Comparison of ENCODE assay signal across 22 cellular contexts in the genomic region with DNA sequence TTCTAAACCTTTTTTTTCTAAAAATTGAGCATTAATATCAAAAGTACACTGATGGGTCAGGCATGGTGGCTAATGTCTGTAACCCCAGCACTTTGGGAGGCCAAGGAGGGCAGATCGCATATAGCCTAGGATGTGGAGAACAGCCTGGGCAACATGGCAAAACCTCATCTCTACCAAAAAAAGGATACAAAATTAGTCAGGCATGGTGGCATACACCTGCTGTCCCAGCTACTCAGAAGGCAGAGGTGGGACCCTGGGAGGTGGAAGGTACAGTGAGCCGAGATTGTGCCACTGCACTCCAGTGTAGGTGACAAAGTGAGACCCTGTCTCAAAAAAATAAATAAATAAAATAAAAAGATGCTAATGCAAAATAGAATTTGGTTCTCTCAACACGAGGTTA. TPM values are rescaled to one million over a fixed set of nuclear protein-coding genes. Genes with fewer than 3 reads are reported as not detected.
DNase-seq lines count a peak whose midpoint lies in the region; ATAC-seq, FAIRE-seq and TF ChIP-seq lines count a peak whose summit lies in the region.
"Had no signal": no experiment of that assay in that cellular context is flagged by ENCODE, and none has a peak within 500 bp of the region (broad histone marks: within the 10 kb centered on the region; RNA-seq: fewer than 3 reads in every experiment).

No MANE protein-coding gene starts in this region.

- no peak for TF ChIP-seq CTCF in CD14-positive monocyte (IDR thresholded peaks at IDR 0.05)
- no peak for TF ChIP-seq CTCF in tibial nerve (IDR thresholded peaks at IDR 0.05)
- TF ChIP-seq CTCF in pancreas (IDR thresholded peaks at IDR 0.05): no peak

- H3K27ac Mint-ChIP-seq in activated CD4-positive, alpha-beta T cell treated with anti-CD3 and anti-CD28 coated beads for 36 hours: no peak overlapping the region
- H3K27ac Mint-ChIP-seq in CD14-positive monocyte: peak overlapping the region; percentile 55 to 90 (median 83)
- H3K27ac Mint-ChIP-seq in T-cell: peak overlapping the region; percentile 71 to 80
- peak overlapping the region; percentile 90 for H3K27ac Mint-ChIP-seq in memory B cell

- CTCF ChIA-PET in activated CD4-positive, alpha-beta T cell treated with anti-CD3 and anti-CD28 coated beads for 36 hours (lab: Charles Lee): interaction anchor here (0.6 to 1.8 kb wide), 3 partner anchors 11 to 41 kb away, joined by 3 to 4 read pairs (median 3); no protein-coding TSS in a partner anchor
- CTCF ChIA-PET in T-cell (lab: Charles Lee): interaction anchor here (0.5 to 0.9 kb wide), 2 partner anchors 12 to 19 kb away, joined by 3 read pairs; no protein-coding TSS in a partner anchor

- H3K4me3 ChIP-seq in tibial nerve: no peak overlapping the region
- H3K4me3 ChIP-seq in pancreas: no peak overlapping the region
- H3K4me3 ChIP-seq: HAP-1, left lung, SJSA1, stomach, tibial artery had no signal

- ATAC-seq in activated CD4-positive, alpha-beta T cell treated with anti-CD3 and anti-CD28 coated beads for 36 hours: peak; percentile 36
- ATAC-seq in T-cell (replicated peaks in 1 of 4) (no peak), memory B cell (ENCODE audit: low read depth) (peak; percentile 18), pancreas (no peak)
- ATAC-seq: left lung had no signal

- no peaks in the 10 kb centered on the region for H3K27me3 ChIP-seq in tibial nerve
- no peaks in the 10 kb centered on the region for H3K27me3 ChIP-seq in pancreas
- H3K27me3 ChIP-seq: left lung, SJSA1, stomach, tibial artery had no signal

- DNase-seq in activated CD4-positive, alpha-beta T cell treated with anti-CD3 and anti-CD28 coated beads for 36 hours: no peak
- DNase-seq in activated CD4-positive, alpha-beta T cell treated with anti-CD3 and anti-CD28 coated beads, Interleukin-2, amount 50 U/mL, for 1 hour: no peak
- DNase-seq in CD14-positive monocyte (ENCODE audit: low spot score) (no peak), T-cell (no peak), memory B cell (ENCODE audit: low spot score in 2 of 2) (no peak), tibial nerve (ENCODE audit: low spot score in 2 of 2) (no peak), NCI-H2107 treated with DMSO at 0.1 percent for 48 hours (lab: John Stamatoyannopoulos, UW; ENCODE audit: unreplicated experiment) (no peak), pancreas (no peak)
- DNase-seq: 8988T; activated naive CD8-positive, alpha-beta T cell treated with anti-CD3 and anti-CD28 coated beads, Interleukin-2, amount 10 ng/mL, durations not matched to agents 7 days and 5 days; COR-L47; DMS79 treated with DMSO at 0.1 percent for 48 hours; left lung; NCI-H1105 treated with DMSO at 0.1 percent for 48 hours; NCI-H2081; NCI-H226; NCI-H69; nucleus accumbens; stomach; tibial artery had no signal

- WGBS in tibial nerve, 2 donors: 59 to 90% methylated on average over 3 of the region's 3 CpGs
- 56 to 72% methylated on average over 3 of the region's 3 CpGs for WGBS in pancreas, 2 donors

- TF ChIP-seq POLR2A in tibial nerve (IDR thresholded peaks at IDR 0.05): no peak

- TF ChIP-seq EP300 in tibial nerve (IDR thresholded peaks at IDR 0.05): no peak

- peaks cover 0 to 18% (median 2%) of the 10 kb centered on the region in 4 donors for H3K4me1 ChIP-seq in tibial nerve
- peaks cover 4 to 32% (median 28%) of the 10 kb centered on the region in 3 donors for H3K4me1 ChIP-seq in pancreas
- H3K4me1 ChIP-seq: SJSA1 had no signal

- no peaks in the 10 kb centered on the region for H3K9me3 Mint-ChIP-seq in activated CD4-positive, alpha-beta T cell treated with anti-CD3 and anti-CD28 coated beads for 36 hours (ENCODE audit: low read depth)
- H3K9me3 Mint-ChIP-seq in CD14-positive monocyte (peaks cover 0 to 3% (median 0%) of the 10 kb centered on the region in 7 donors), T-cell (no peaks in the 10 kb centered on the region), memory B cell (no peaks in the 10 kb centered on the region)
- H3K9me3 Mint-ChIP-seq: activated naive CD8-positive, alpha-beta T cell treated with anti-CD3 and anti-CD28 coated beads, Interleukin-2, amount 10 ng/mL, durations not matched to agents 7 days and 5 days had no signal

- H3K27me3 Mint-ChIP-seq in activated CD4-positive, alpha-beta T cell treated with anti-CD3 and anti-CD28 coated beads for 36 hours: no peaks in the 10 kb centered on the region
- no peaks in the 10 kb centered on the region for H3K27me3 Mint-ChIP-seq in CD14-positive monocyte (ENCODE audit: low read depth in 3 of 3)
- H3K27me3 Mint-ChIP-seq in T-cell: no peaks in the 10 kb centered on the region
- no peaks in the 10 kb centered on the region for H3K27me3 Mint-ChIP-seq in memory B cell
- H3K27me3 Mint-ChIP-seq: activated naive CD8-positive, alpha-beta T cell treated with anti-CD3 and anti-CD28 coated beads, Interleukin-2, amount 10 ng/mL, durations not matched to agents 7 days and 5 days had no signal

- POLR2A ChIA-PET in activated CD4-positive, alpha-beta T cell treated with anti-CD3 and anti-CD28 coated beads for 36 hours (lab: Charles Lee): interaction anchor here (0.7 kb wide), 1 partner anchor 33 kb away, joined by 3 read pairs; no protein-coding TSS in a partner anchor
- POLR2A ChIA-PET in T-cell (lab: Charles Lee): no interaction called here

- no peaks in the 10 kb centered on the region for H3K36me3 Mint-ChIP-seq in activated CD4-positive, alpha-beta T cell treated with anti-CD3 and anti-CD28 coated beads for 36 hours (ENCODE audit: low read depth)
- H3K36me3 Mint-ChIP-seq in CD14-positive monocyte: peaks cover 8 to 37% of the 10 kb centered on the region in 2 donors
- peaks cover 2% of the 10 kb centered on the region for H3K36me3 Mint-ChIP-seq in T-cell
- H3K36me3 Mint-ChIP-seq in memory B cell: peaks cover 7% of the 10 kb centered on the region

- H3K9me3 ChIP-seq in tibial nerve: no peaks in the 10 kb centered on the region
- no peaks in the 10 kb centered on the region for H3K9me3 ChIP-seq in pancreas
- H3K9me3 ChIP-seq: left lung, SJSA1, stomach, tibial artery had no signal

- peak overlapping the region in 2 of 4 donors; percentile 4 to 11 for H3K27ac ChIP-seq in tibial nerve
- no peak overlapping the region for H3K27ac ChIP-seq in pancreas
- H3K27ac ChIP-seq: SJSA1, stomach, tibial artery had no signal

- no peak for FAIRE-seq in pancreas (lab: Jason Lieb, UNC)

- H3K4me3 Mint-ChIP-seq in activated CD4-positive, alpha-beta T cell treated with anti-CD3 and anti-CD28 coated beads for 36 hours: no peak overlapping the region
- H3K4me3 Mint-ChIP-seq in CD14-positive monocyte (peak overlapping the region in 1 of 2 donors; percentile 25), T-cell (peak overlapping the region in 2 of 3 donors; percentile 45 to 46), memory B cell (peak overlapping the region; percentile 40)

- H3K36me3 ChIP-seq in tibial nerve (no peaks in the 10 kb centered on the region), pancreas (no peaks in the 10 kb centered on the region)
- H3K36me3 ChIP-seq: HAP-1, left lung, SJSA1, stomach, tibial artery had no signal

- intact Hi-C loops in activated CD4-positive, alpha-beta T cell treated with anti-CD3 and anti-CD28 coated beads for 36 hours (cut with DNase I, micrococcal nuclease): no loop called here
- intact Hi-C loops in CD14-positive monocyte (cut with micrococcal nuclease): no loop called here
- intact Hi-C loops in pancreas (cut with DNase I): no loop called here

- H3K4me1 Mint-ChIP-seq in activated CD4-positive, alpha-beta T cell treated with anti-CD3 and anti-CD28 coated beads for 36 hours: peaks cover 83% of the 10 kb centered on the region
- H3K4me1 Mint-ChIP-seq in CD14-positive monocyte: peaks cover 39% of the 10 kb centered on the region
- H3K4me1 Mint-ChIP-seq in T-cell: peaks cover 76 to 92% (median 91%) of the 10 kb centered on the region in 3 donors
- peaks cover 58% of the 10 kb centered on the region for H3K4me1 Mint-ChIP-seq in memory B cell

RNA-seq across cellular contexts. Expression of gene RAPGEF1, which starts 49.4 kb away (rescaled TPM):
- total RNA-seq in activated CD4-positive, alpha-beta T cell treated with anti-CD3 and anti-CD28 coated beads for 36 hours: 100 to 1,000 TPM in 1 of 2 experiments, 10 to 100 TPM in 1; 86.7 to 108 TPM
- polyA plus RNA-seq in CD14-positive monocyte (1 to 10 TPM; 1.7 to 3.0 TPM), pancreas (10 to 100 TPM; 17.1 to 22.8 TPM)
- total RNA-seq in T-cell (100 to 1,000 TPM in 4 of 5 donors, 10 to 100 TPM in 1; 97.9 to 167 (median 139) TPM), tibial nerve (10 to 100 TPM; 32.0 to 57.3 (median 38.9) TPM), pancreas (10 to 100 TPM; 38.8 to 62.6 (median 52.3) TPM)

Comparison
In these comparisons a context has a peak if more than half of its experiments do, and no peak if none do; other contexts are left out.
1. ATAC-seq: peak in activated CD4-positive, alpha-beta T cell treated with anti-CD3 and anti-CD28 coated beads for 36 hours (single experiment) and memory B cell (single experiment); none in T-cell (0 of 4) and pancreas (0 of 4).